Comparison of ENCODE assay signal across 1 cellular context in genomic region chr1:175130649-175131045, GRCh38.
TF ChIP-seq lines count a peak whose summit lies in the region.

No MANE protein-coding gene starts in this region.

TF ChIP-seq in WTC11, 78 proteins besides CTCF, POLR2A, EP300 and RAD21 (continued from another document):
- no peak for TF ChIP-seq AFF4 (CRISPR knock-in tag; IDR thresholded peaks at IDR 0.05; ENCODE audit: borderline replicate concordance)
- TF ChIP-seq ZNF138 (CRISPR knock-in tag; conservative IDR thresholded peaks at IDR 0.05): no peak
- TF ChIP-seq IRF2 (CRISPR knock-in tag; IDR thresholded peaks at IDR 0.05; ENCODE audit: borderline replicate concordance, low read depth): no peak
- TF ChIP-seq ZNF423 (CRISPR knock-in tag; IDR thresholded peaks at IDR 0.05): no peak
- no peak for TF ChIP-seq SMAD4 (CRISPR knock-in tag; IDR thresholded peaks at IDR 0.05)
- no peak for TF ChIP-seq ZNF121 (CRISPR knock-in tag; IDR thresholded peaks at IDR 0.05)
- no peak for TF ChIP-seq ELF4 (CRISPR knock-in tag; IDR thresholded peaks at IDR 0.05; ENCODE audit: low read depth)
- no peak for TF ChIP-seq CREB1 (CRISPR knock-in tag; IDR thresholded peaks at IDR 0.05)
- no peak for TF ChIP-seq ZNF532 (CRISPR knock-in tag; IDR thresholded peaks at IDR 0.05; ENCODE audit: borderline replicate concordance)
